27 cellular contexts compared by ENCODE assay signal in genomic region chr14:34775922-34776321, GRCh38.
"Had no signal": no experiment of that assay in that cellular context is flagged by ENCODE, and none has a peak within 500 bp of the region (broad histone marks: within the 10 kb centered on the region; RNA-seq: fewer than 3 reads in every experiment).

No MANE protein-coding gene starts in this region.

- H3K4me3 Mint-ChIP-seq: activated CD4-positive, alpha-beta memory T cell treated with anti-CD3 and anti-CD28 coated beads for 36 hours; activated naive CD4-positive, alpha-beta T cell treated with anti-CD3 and anti-CD28 coated beads, Interleukin-2, amount 50 U/mL, for 24 hours; stimulated activated naive B cell treated with anti-CD40 and anti-IgM and Interleukin-4, amounts not matched to agents 10 μg/mL and 1 μg/mL and 100 μg/mL, for 72 hours had no signal

- H3K27me3 Mint-ChIP-seq: activated CD4-positive, alpha-beta memory T cell treated with anti-CD3 and anti-CD28 coated beads for 36 hours; activated naive CD4-positive, alpha-beta T cell treated with anti-CD3 and anti-CD28 coated beads, Interleukin-2, amount 50 U/mL, for 24 hours; stimulated activated naive B cell treated with anti-CD40 and anti-IgM and Interleukin-4, amounts not matched to agents 10 μg/mL and 1 μg/mL and 100 μg/mL, for 72 hours had no signal

- H3K4me1 ChIP-seq: gastroesophageal sphincter, pancreas, psoas muscle, right atrium auricular region, stomach, thyroid gland, upper lobe of left lung, vagina had no signal

- H3K9me3 Mint-ChIP-seq: activated CD4-positive, alpha-beta memory T cell treated with anti-CD3 and anti-CD28 coated beads for 36 hours; activated naive CD4-positive, alpha-beta T cell treated with anti-CD3 and anti-CD28 coated beads, Interleukin-2, amount 50 U/mL, for 24 hours; activated T-helper 2 cell treated with anti-CD3 and anti-CD28 coated beads, Interferon-gamma antibody, Interleukin-2, Interleukin-4, amounts not matched to agents 10 μg/mL and 5 μg/mL and 100 μg/mL, durations not matched to agents 14 hours and 24 hours and 36 hours; stimulated activated naive B cell treated with anti-CD40 and anti-IgM and Interleukin-4, amounts not matched to agents 10 μg/mL and 1 μg/mL and 100 μg/mL, for 72 hours had no signal

- H3K79me2 ChIP-seq: hepatocyte had no signal

- H2AFZ ChIP-seq: hepatocyte had no signal

- DNase-seq: activated CD4-positive, alpha-beta memory T cell treated with anti-CD3 and anti-CD28 coated beads for 36 hours; activated CD4-positive, alpha-beta T cell treated with anti-CD3 and anti-CD28 coated beads for 4 hours; activated CD8-positive, alpha-beta memory T cell treated with anti-CD3 and anti-CD28 coated beads, Interleukin-2, amount 50 U/mL, for 4 hours; activated T-cell treated with anti-CD3 and anti-CD28 coated beads, Interleukin-2, amount 50 U/mL, for 48 hours; dorsolateral prefrontal cortex; effector memory CD4-positive, alpha-beta T cell; islet precursor cell; left ventricle myocardium superior; nucleus accumbens; pancreas; psoas muscle; stimulated activated CD4-positive, alpha-beta T cell treated with anti-CD3 and anti-CD28 coated beads, Interleukin-15, amount 100 ng/mL, for 24 hours; stimulated activated CD4-positive, alpha-beta T cell treated with anti-CD3 and anti-CD28 coated beads, Interleukin-2, amount 100 ng/mL, for 24 hours; stimulated activated naive B cell treated with anti-CD40 and anti-IgM and Interleukin-4, amounts not matched to agents 10 μg/mL and 1 μg/mL and 100 μg/mL, for 72 hours; stomach; T-helper 1 cell; thyroid gland; upper lobe of left lung had no signal

- H3K27me3 ChIP-seq: dorsolateral prefrontal cortex, gastroesophageal sphincter, hepatocyte, pancreas, right atrium auricular region, stomach, thyroid gland, upper lobe of left lung, vagina had no signal

- H3K9me3 ChIP-seq: gastroesophageal sphincter, pancreas, psoas muscle, right atrium auricular region, stomach, thyroid gland, upper lobe of left lung, vagina had no signal

- ATAC-seq: gastroesophageal sphincter; left ventricle myocardium superior; pancreas; psoas muscle; stimulated activated naive B cell treated with anti-CD40 and anti-IgM and Interleukin-4, amounts not matched to agents 10 μg/mL and 1 μg/mL and 100 μg/mL, for 72 hours had no signal

- H3K27ac ChIP-seq: coronary artery, dorsolateral prefrontal cortex, gastroesophageal sphincter, hepatocyte, pancreas, psoas muscle, right atrium auricular region, stomach, thyroid gland, upper lobe of left lung, vagina, VCaP had no signal

- FAIRE-seq: pancreas, TTC549 had no signal

- H3K4me3 ChIP-seq: coronary artery, dorsolateral prefrontal cortex, gastroesophageal sphincter, hepatocyte, pancreas, psoas muscle, right atrium auricular region, stomach, thyroid gland, upper lobe of left lung, vagina had no signal

- H3K4me2 ChIP-seq: hepatocyte had no signal

- H3K27ac Mint-ChIP-seq: activated CD4-positive, alpha-beta memory T cell treated with anti-CD3 and anti-CD28 coated beads for 36 hours; activated naive CD4-positive, alpha-beta T cell treated with anti-CD3 and anti-CD28 coated beads, Interleukin-2, amount 50 U/mL, for 24 hours; activated T-helper 2 cell treated with anti-CD3 and anti-CD28 coated beads, Interferon-gamma antibody, Interleukin-2, Interleukin-4, amounts not matched to agents 10 μg/mL and 5 μg/mL and 100 μg/mL, durations not matched to agents 14 hours and 24 hours and 36 hours; stimulated activated naive B cell treated with anti-CD40 and anti-IgM and Interleukin-4, amounts not matched to agents 10 μg/mL and 1 μg/mL and 100 μg/mL, for 72 hours had no signal
